In genomic region chr9:21994996-21995651, GRCh38 we compare ENCODE assay signal across 8 cellular contexts. TPM values are rescaled to one million over a fixed set of nuclear protein-coding genes. Genes with fewer than 3 reads are reported as not detected.
DNase-seq lines count a peak whose midpoint lies in the region; ATAC-seq and TF ChIP-seq lines count a peak whose summit lies in the region.

No MANE protein-coding gene starts in this region.

- TF ChIP-seq CTCF in OCI-LY1 (IDR thresholded peaks at IDR 0.05; ENCODE audit: low read length) (no peak), neural crest cell (conservative IDR thresholded peaks at IDR 0.05) (no peak), type B pancreatic cell (conservative IDR thresholded peaks at IDR 0.05) (no peak)

- H3K27ac ChIP-seq in OCI-LY1 (ENCODE audit: low read depth, low read length, poor library complexity, severe bottlenecking): peak overlapping the region; percentile 98

- no peaks in the 10 kb centered on the region; the same call in 1 of the 2 replicates for H3K9me3 ChIP-seq in OCI-LY1 (ENCODE audit: low read length)

- peak overlapping the region; percentile 88 for H3K4me3 Mint-ChIP-seq in activated T-helper 17 cell treated with anti-CD3 and anti-CD28 coated beads, Interleukin-2, amount 50 U/mL, for 72 hours
- H3K4me3 Mint-ChIP-seq in neural crest cell: peak overlapping the region; percentile 86
- peak overlapping the region; percentile 95 for H3K4me3 Mint-ChIP-seq in type B pancreatic cell

- peak overlapping the region; percentile 80 for H3K4me2 ChIP-seq in OCI-LY1 (ENCODE audit: low read length)

- peaks cover 27% of the 10 kb centered on the region for H3K4me1 ChIP-seq in OCI-LY1 (ENCODE audit: insufficient read depth, low read length, severe bottlenecking)

- peaks cover 3% of the 10 kb centered on the region for H3K27me3 Mint-ChIP-seq in activated T-helper 17 cell treated with anti-CD3 and anti-CD28 coated beads, Interleukin-2, amount 50 U/mL, for 72 hours
- peaks cover 89% of the 10 kb centered on the region for H3K27me3 Mint-ChIP-seq in neural crest cell (ENCODE audit: low read depth)
- H3K27me3 Mint-ChIP-seq in type B pancreatic cell: peaks cover 84% of the 10 kb centered on the region

- H3K9me3 Mint-ChIP-seq in activated T-helper 17 cell treated with anti-CD3 and anti-CD28 coated beads, Interleukin-2, amount 50 U/mL, for 72 hours: no peaks in the 10 kb centered on the region
- H3K9me3 Mint-ChIP-seq in neural crest cell (no peaks in the 10 kb centered on the region), type B pancreatic cell (no peaks in the 10 kb centered on the region)

- no peaks in the 10 kb centered on the region for H3F3A ChIP-seq in OCI-LY1 (ENCODE audit: insufficient read depth, low read length)

- DNase-seq in D341Med (ENCODE audit: low spot score) (peak; percentile 64), foreskin melanocyte (peak; percentile 67), neural crest cell (ENCODE audit: low read depth, low spot score) (peak; percentile 44), type B pancreatic cell (ENCODE audit: extremely low spot score, unreplicated experiment) (no peak)

- H3K36me3 Mint-ChIP-seq in activated T-helper 17 cell treated with anti-CD3 and anti-CD28 coated beads, Interleukin-2, amount 50 U/mL, for 72 hours (ENCODE audit: low read depth): no peaks in the 10 kb centered on the region
- no peaks in the 10 kb centered on the region for H3K36me3 Mint-ChIP-seq in neural crest cell (ENCODE audit: low read depth)
- no peaks in the 10 kb centered on the region for H3K36me3 Mint-ChIP-seq in type B pancreatic cell

- H3K27ac Mint-ChIP-seq in activated T-helper 17 cell treated with anti-CD3 and anti-CD28 coated beads, Interleukin-2, amount 50 U/mL, for 72 hours: peak overlapping the region; percentile 79
- H3K27ac Mint-ChIP-seq in neural crest cell (ENCODE audit: unreplicated experiment) (no peak overlapping the region), type B pancreatic cell (peak overlapping the region; percentile 91)

- peaks cover 25% of the 10 kb centered on the region for H3K36me3 ChIP-seq in OCI-LY1 (ENCODE audit: insufficient read depth, low read length)

- H3K9ac ChIP-seq in OCI-LY1 (ENCODE audit: low read length): peak overlapping the region; percentile 95

- H3K27me3 ChIP-seq in OCI-LY1 (ENCODE audit: insufficient read depth, low read length): no peaks in the 10 kb centered on the region

- no peaks in the 10 kb centered on the region for H4K20me1 ChIP-seq in OCI-LY1 (ENCODE audit: insufficient read depth, low read length)

- ATAC-seq in GM19463 (IDR thresholded peaks at IDR 0.05; ENCODE audit: unreplicated experiment) (peak; percentile 83), HG03521 (IDR thresholded peaks at IDR 0.05; ENCODE audit: unreplicated experiment) (peak; percentile 84)
- peak; percentile 84 for ATAC-seq in activated T-helper 17 cell treated with anti-CD3 and anti-CD28 coated beads, Interleukin-2, amount 50 U/mL, for 72 hours (replicated peaks)

- H3K4me1 Mint-ChIP-seq in activated T-helper 17 cell treated with anti-CD3 and anti-CD28 coated beads, Interleukin-2, amount 50 U/mL, for 72 hours: no peaks in the 10 kb centered on the region
- H3K4me1 Mint-ChIP-seq in neural crest cell (peaks cover 13% of the 10 kb centered on the region), type B pancreatic cell (ENCODE audit: unreplicated experiment) (no peaks in the 10 kb centered on the region)

- no peak overlapping the region for H2AFZ ChIP-seq in OCI-LY1 (ENCODE audit: low read length)

- peak overlapping the region; percentile 85 for H3K4me3 ChIP-seq in OCI-LY1 (ENCODE audit: low read depth, low read length, poor library complexity, severe bottlenecking)

- no peaks in the 10 kb centered on the region for H3K9me2 ChIP-seq in OCI-LY1 (ENCODE audit: low read depth, low read length)

- peaks cover 48% of the 10 kb centered on the region for H3K79me2 ChIP-seq in OCI-LY1 (ENCODE audit: insufficient read depth, low read length)

RNA-seq across cellular contexts. Expression of gene CDKN2B-AS1, which starts 0.5 kb away (rescaled TPM):
- under 1 TPM; 0.64 to 0.93 TPM for total RNA-seq in activated T-helper 17 cell treated with anti-CD3 and anti-CD28 coated beads, Interleukin-2, amount 50 U/mL, for 72 hours
- total RNA-seq in neural crest cell (0.21 TPM in 1 of 2 replicates, not detected in the other), type B pancreatic cell (ENCODE audit: low replicate concordance) (0.58 and 1.5 TPM in 2 replicates)

RNA-seq across cellular contexts. Expression of gene CDKN2A, which starts 0.9 kb away (rescaled TPM):
- total RNA-seq in activated T-helper 17 cell treated with anti-CD3 and anti-CD28 coated beads, Interleukin-2, amount 50 U/mL, for 72 hours: 1 to 10 TPM; 4.7 to 6.4 TPM
- total RNA-seq in neural crest cell (0.68 TPM in 1 of 2 replicates, not detected in the other), type B pancreatic cell (ENCODE audit: low replicate concordance) (1.8 and 9.0 TPM in 2 replicates)

RNA-seq across cellular contexts. Expression of gene CDKN2B, which starts 14.0 kb away (rescaled TPM):
- total RNA-seq in activated T-helper 17 cell treated with anti-CD3 and anti-CD28 coated beads, Interleukin-2, amount 50 U/mL, for 72 hours: under 1 TPM; 0.19 to 0.76 TPM
- total RNA-seq in neural crest cell (not detected in 2 replicates), type B pancreatic cell (ENCODE audit: low replicate concordance) (18.4 and 64.0 TPM in 2 replicates)

Comparison
In these comparisons a context has a peak if more than half of its experiments do, and no peak if none do; other contexts are left out.
1. RNA of gene CDKN2B, which starts 14.0 kb away (total RNA-seq): 18.4 to 64.0 TPM in type B pancreatic cell; 0.19 to 0.76 TPM in activated T-helper 17 cell treated with anti-CD3 and anti-CD28 coated beads, Interleukin-2, amount 50 U/mL, for 72 hours and not detected in neural crest cell; every median in the first group is over 10 times any median in the second.
2. Peak in every context shown above with its lines, with median percentiles within 50 percentile points of each other: ATAC-seq and H3K4me3 Mint-ChIP-seq.